ENCODE assay signal across 9 cellular contexts in the genomic region with DNA sequence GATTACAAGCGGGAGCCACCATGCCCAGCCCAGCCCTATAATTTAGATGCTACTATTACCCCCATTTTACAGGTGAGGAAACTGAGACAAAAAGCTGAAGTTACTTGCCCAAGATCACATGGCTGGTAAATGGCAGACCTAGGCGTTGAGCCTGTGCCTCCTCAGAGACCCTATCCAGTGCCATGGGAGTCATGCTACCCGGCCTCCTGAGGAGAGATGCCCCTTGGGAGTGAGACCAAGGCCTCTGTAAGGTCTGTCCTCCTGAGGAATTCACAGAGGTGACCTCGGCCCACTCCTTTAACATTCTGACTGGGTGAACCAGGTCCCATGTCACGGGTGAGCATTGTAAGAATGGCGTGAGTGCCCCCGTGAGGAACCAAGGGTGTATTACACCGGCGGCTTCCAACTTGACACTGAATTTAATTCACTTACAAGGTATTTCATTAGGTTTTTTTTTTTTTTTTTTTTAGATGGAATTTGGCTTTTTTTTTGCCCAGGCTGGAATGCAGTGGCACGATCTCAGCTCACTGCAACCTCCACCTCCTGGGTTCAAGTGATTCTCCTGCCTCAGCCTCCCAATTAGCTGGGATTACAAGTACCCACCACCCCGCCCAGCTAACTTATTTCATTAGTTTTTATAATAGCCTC.
DNase-seq lines count a peak whose midpoint lies in the region; ATAC-seq, FAIRE-seq and TF ChIP-seq lines count a peak whose summit lies in the region.
"Had no signal": no experiment of that assay in that cellular context is flagged by ENCODE, and none has a peak within 500 bp of the region (broad histone marks: within the 10 kb centered on the region; RNA-seq: fewer than 3 reads in every experiment).

No MANE protein-coding gene starts in this region.

- peak; percentile 84 for DNase-seq in Calu3
- peak; percentile 68 for DNase-seq in HK-2 (ENCODE audit: unreplicated experiment)
- peak; percentile 57 to 80 for DNase-seq in SJCRH30
- DNase-seq in activated effector memory CD4-positive, alpha-beta T cell treated with Interleukin-2 at 50 U/mL for 16 hours, result peak; percentile 47
- DNase-seq in germinal center (ENCODE audit: low spot score), result peak; percentile 82
- peak in 5 of 6 donors; percentile 45 to 82 (median 73) for DNase-seq in pancreas
- peak; percentile 82 to 83 for DNase-seq in thyroid gland

- no peak for TF ChIP-seq POLR2A in thyroid gland (IDR thresholded peaks at IDR 0.05)

- H3K36me3 ChIP-seq in SJCRH30, result peaks cover 12% of the 10 kb centered on the region
- H3K36me3 ChIP-seq in pancreas, result peaks cover 0 to 5% (median 0%) of the 10 kb centered on the region in 3 donors
- H3K36me3 ChIP-seq in thyroid gland, result peaks cover 31 to 47% of the 10 kb centered on the region in 2 donors

- H3K4me1 ChIP-seq in SJCRH30 (no peaks in the 10 kb centered on the region), pancreas (no peaks in the 10 kb centered on the region), thyroid gland (no peaks in the 10 kb centered on the region)

- ATAC-seq in pancreas, result peak; percentile 83 to 99 (median 96)
- no peak for ATAC-seq in HG03139 (IDR thresholded peaks at IDR 0.05; ENCODE audit: unreplicated experiment)

- intact Hi-C loops in Calu3 (cut with micrococcal nuclease; ENCODE audit: unreplicated experiment) (loop anchor here (1.0 to 2.0 kb wide), 3 partner anchors 55 to 362 kb away; no protein-coding TSS in a partner anchor), pancreas (cut with DNase I) (no loop called here), thyroid gland (cut with DNase I) (loop anchor here (2.0 kb wide), 1 partner anchor 253 kb away; no protein-coding TSS in a partner anchor)

- H3K9me3 Mint-ChIP-seq in Calu3 (ENCODE audit: low read depth, unreplicated experiment), result peaks cover 3% of the 10 kb centered on the region

- no peaks in the 10 kb centered on the region for H3K27me3 Mint-ChIP-seq in Calu3 (ENCODE audit: unreplicated experiment)
- H3K27me3 Mint-ChIP-seq: dendritic cell treated with granulocyte-macrophage colony-stimulating factor and Interleukin-4, amounts not matched to agents 40 ng/mL and 50 ng/mL, for 4 days had no signal

- H3K9me3 ChIP-seq in SJCRH30 (replicated peaks) (no peaks in the 10 kb centered on the region), pancreas (no peaks in the 10 kb centered on the region), thyroid gland (no peaks in the 10 kb centered on the region)

- H3K27me3 ChIP-seq in SJCRH30 (no peaks in the 10 kb centered on the region), pancreas (no peaks in the 10 kb centered on the region), thyroid gland (no peaks in the 10 kb centered on the region)

- no peak overlapping the region for H3K4me3 Mint-ChIP-seq in Calu3 (ENCODE audit: low read depth, unreplicated experiment)
- H3K4me3 Mint-ChIP-seq: dendritic cell treated with granulocyte-macrophage colony-stimulating factor and Interleukin-4, amounts not matched to agents 40 ng/mL and 50 ng/mL, for 4 days had no signal

- peaks cover 46% of the 10 kb centered on the region for H3K36me3 Mint-ChIP-seq in Calu3 (ENCODE audit: insufficient read depth, unreplicated experiment)

- H3K27ac Mint-ChIP-seq in Calu3 (ENCODE audit: unreplicated experiment), result no peak overlapping the region
- H3K27ac Mint-ChIP-seq: dendritic cell treated with granulocyte-macrophage colony-stimulating factor and Interleukin-4, amounts not matched to agents 40 ng/mL and 50 ng/mL, for 4 days had no signal

- H3K27ac ChIP-seq in SJCRH30 (no peak overlapping the region), pancreas (no peak overlapping the region), thyroid gland (peak overlapping the region; percentile 12 to 49 (median 20))

- H3K4me3 ChIP-seq in SJCRH30, result no peak overlapping the region
- no peak overlapping the region for H3K4me3 ChIP-seq in pancreas
- no peak overlapping the region for H3K4me3 ChIP-seq in thyroid gland (replicated peaks in 1 of 3)

- BruUV-seq in Calu3 (replicated peaks; lab: Mats Ljungman, UMichigan), result no TSS peak

- WGBS in pancreas, 2 donors, result 29 to 33% methylated on average over 11 of the region's 11 CpGs
- WGBS in thyroid gland, 2 donors, result 35 to 37% methylated on average over 11 of the region's 11 CpGs

- CTCF ChIA-PET in Calu3 (lab: Charles Lee), result interaction anchor here (0.7 to 0.9 kb wide), 7 partner anchors 151 to 357 kb away, joined by 3 to 6 read pairs (median 4); a partner anchor contains a TSS

- H3K4me1 Mint-ChIP-seq in Calu3 (ENCODE audit: low read depth, unreplicated experiment), result no peaks in the 10 kb centered on the region

- TF ChIP-seq CTCF in Calu3 (IDR thresholded peaks at IDR 0.05; ENCODE audit: unreplicated experiment) (peak; percentile 92), pancreas (IDR thresholded peaks at IDR 0.05) (peak; percentile 78 to 86 (median 80)), thyroid gland (IDR thresholded peaks at IDR 0.05) (peak; percentile 68 to 99 (median 92))

- FAIRE-seq in pancreas (lab: Jason Lieb, UNC), result peak; percentile 17

Comparison
In these comparisons a context has a peak if more than half of its experiments do, and no peak if none do; other contexts are left out.
1. H3K27ac ChIP-seq: peak in thyroid gland (3 of 3); none in SJCRH30 (single experiment) and pancreas (0 of 4).
2. intact Hi-C loops: an anchor here in Calu3 (1.0 to 2.0 kb wide) and thyroid gland (2.0 kb wide); none called in pancreas.
3. Peak in every context shown above with its lines, with median percentiles within 50 percentile points of each other: DNase-seq and CTCF ChIP-seq.